18 cellular contexts compared by ENCODE assay signal in genomic region chr5:10021248-10021647, GRCh38.
DNase-seq lines count a peak whose midpoint lies in the region; ATAC-seq and TF ChIP-seq lines count a peak whose summit lies in the region.
"Had no signal": no experiment of that assay in that cellular context is flagged by ENCODE, and none has a peak within 500 bp of the region (broad histone marks: within the 10 kb centered on the region; RNA-seq: fewer than 3 reads in every experiment).

No MANE protein-coding gene starts in this region.

- peak; percentile 31; the same call in 2 of the 3 replicates for TF ChIP-seq CTCF in H9 (conservative IDR thresholded peaks at IDR 0.05)
- TF ChIP-seq CTCF in WTC11 (IDR thresholded peaks at IDR 0.05), result no peak
- TF ChIP-seq CTCF in fibroblast of pulmonary artery (IDR thresholded peaks at IDR 0.05; ENCODE audit: low read length, missing control alignments), result peak; percentile 26
- peak; percentile 32 for TF ChIP-seq CTCF in osteoblast (IDR thresholded peaks at IDR 0.05; ENCODE audit: extremely low read depth, low read depth, low read length)
- no peak for TF ChIP-seq CTCF in MCF 10A (IDR thresholded peaks at IDR 0.05; ENCODE audit: unreplicated experiment)

- H3K4ac ChIP-seq in H9 (ENCODE audit: low read depth, low read length), result no peak overlapping the region

- DNase-seq in H9, result no peak
- DNase-seq in WTC11 (ENCODE audit: low spot score), result no peak
- peak; percentile 10 for DNase-seq in fibroblast of pulmonary artery (ENCODE audit: low read depth)
- no peak for DNase-seq in osteoblast (ENCODE audit: insufficient read length, low spot score, missing footprints)
- no peak for DNase-seq in activated gamma-delta T cell treated with Interleukin-2 at 50 U/mL for 16 hours
- no peak for DNase-seq in MCF 10A (ENCODE audit: unreplicated experiment)
- DNase-seq: AML-193, COR-L47, DMS153, H7, NCI-H1417 treated with DMSO at 0.1 percent for 48 hours, NCI-H2029, NCI-H2171, NCI-H446 had no signal

- no peak overlapping the region for H3K56ac ChIP-seq in H9 (ENCODE audit: insufficient read length, low read depth, low read length)

- H3K27ac Mint-ChIP-seq in H9, result no peak overlapping the region
- no peak overlapping the region for H3K27ac Mint-ChIP-seq in WTC11
- H3K27ac Mint-ChIP-seq in MCF 10A (ENCODE audit: low read depth, unreplicated experiment), result no peak overlapping the region

- H4K8ac ChIP-seq in H9 (replicated peaks; ENCODE audit: insufficient read length, low read depth, low read length), result no peak overlapping the region

- H3T11ph ChIP-seq in H9 (ENCODE audit: low read length), result no peak overlapping the region

- H2BK120ac ChIP-seq in H9 (ENCODE audit: low read depth, low read length, poor library complexity, severe bottlenecking), result no peak overlapping the region

- no peaks in the 10 kb centered on the region for H3K79me1 ChIP-seq in H9 (ENCODE audit: insufficient read depth, low read depth, low read length, poor library complexity, severe bottlenecking)

- H3K27ac ChIP-seq in H9 (ENCODE audit: insufficient read length, low read depth, low read length), result no peak overlapping the region
- no peak overlapping the region for H3K27ac ChIP-seq in osteoblast (ENCODE audit: low read depth, low read length)
- H3K27ac ChIP-seq: SK-N-MC had no signal

- H3K14ac ChIP-seq in H9 (ENCODE audit: insufficient read depth, low read length), result no peak overlapping the region

- CTCF ChIA-PET in WTC11 (lab: Charles Lee) (interaction anchor here (1.4 kb wide), 1 partner anchor 9 kb away, joined by 4 read pairs; no protein-coding TSS in a partner anchor), MCF 10A (lab: Yijun Ruan, JAX) (no interaction called here)

- peaks cover 0 to 11% (median 0%) of the 10 kb centered on the region in 3 experiments; a peak in 2 of 7 replicates for H3K36me3 Mint-ChIP-seq in H9 (ENCODE audit: insufficient read depth in 1 of 3, low read depth in 3 of 3)
- H3K36me3 Mint-ChIP-seq in WTC11, result peaks cover 14% of the 10 kb centered on the region
- H3K36me3 Mint-ChIP-seq in MCF 10A (ENCODE audit: insufficient read depth, unreplicated experiment), result no peaks in the 10 kb centered on the region

- no TSS peak for BruUV-seq in MCF 10A (replicated peaks; lab: Mats Ljungman, UMichigan)

- no CpG with 5 or more reads among the region's 1 CpG for WGBS in H9 (ENCODE audit: extremely low coverage, insufficient read length, low lambda C conversion rate)

- no peak overlapping the region for H2BK5ac ChIP-seq in H9 (ENCODE audit: insufficient read length, low read length)

- H3K9me3 Mint-ChIP-seq in H9 (peaks cover 6 to 18% of the 10 kb centered on the region in 2 experiments; a peak in 4 of 5 replicates), WTC11 (peaks cover 42% of the 10 kb centered on the region), MCF 10A (ENCODE audit: unreplicated experiment) (peaks cover 20% of the 10 kb centered on the region)

- H3K27me3 ChIP-seq in H9 (ENCODE audit: insufficient read depth, low read length) (no peaks in the 10 kb centered on the region), osteoblast (ENCODE audit: insufficient read depth, low read length) (no peaks in the 10 kb centered on the region)

- H3K9ac ChIP-seq in H9 (ENCODE audit: extremely low read depth, insufficient read length, low read length), result no peak overlapping the region

- no peaks in the 10 kb centered on the region for H3K36me3 ChIP-seq in osteoblast (ENCODE audit: insufficient read depth, low read length)

- H3K23ac ChIP-seq in H9 (ENCODE audit: insufficient read length, low read depth, low read length), result no peak overlapping the region

- peaks cover 7 to 9% of the 10 kb centered on the region in 2 experiments; a peak in 2 of 4 replicates for H3K4me1 Mint-ChIP-seq in H9
- H3K4me1 Mint-ChIP-seq in WTC11, result peaks cover 4% of the 10 kb centered on the region; the same call in 1 of the 2 replicates
- H3K4me1 Mint-ChIP-seq in MCF 10A (ENCODE audit: insufficient read depth, unreplicated experiment), result peaks cover 8% of the 10 kb centered on the region

- no peak overlapping the region for H4K91ac ChIP-seq in H9 (ENCODE audit: insufficient read length, low read depth, low read length)

- H2BK15ac ChIP-seq in H9 (ENCODE audit: low read depth, low read length), result no peak overlapping the region

- H3K18ac ChIP-seq in H9 (ENCODE audit: insufficient read length, low read depth, low read length), result no peak overlapping the region

- no peaks in the 10 kb centered on the region for H3K9me3 ChIP-seq in H9 (ENCODE audit: control insufficient read depth, low read depth, low read length)
- no peaks in the 10 kb centered on the region for H3K9me3 ChIP-seq in osteoblast (ENCODE audit: low read depth, low read length)

- POLR2A ChIA-PET in WTC11 (lab: Charles Lee) (no interaction called here), MCF 10A (lab: Yijun Ruan, JAX) (no interaction called here)

- H4K20me1 ChIP-seq in H9 (ENCODE audit: control insufficient read depth, insufficient read depth, insufficient read length) (no peaks in the 10 kb centered on the region), osteoblast (ENCODE audit: insufficient read depth, low read length) (no peaks in the 10 kb centered on the region)

- H2AK5ac ChIP-seq in H9 (ENCODE audit: insufficient read length, low read length), result no peak overlapping the region

- H3K27me3 Mint-ChIP-seq in H9 (ENCODE audit: low read depth) (no peaks in the 10 kb centered on the region), WTC11 (ENCODE audit: low read depth) (no peaks in the 10 kb centered on the region), MCF 10A (ENCODE audit: insufficient read depth, unreplicated experiment) (no peaks in the 10 kb centered on the region)

- H3K4me1 ChIP-seq in H9 (ENCODE audit: insufficient read depth, low read length) (no peaks in the 10 kb centered on the region), osteoblast (ENCODE audit: insufficient read depth, low read length) (peaks cover 11% of the 10 kb centered on the region)

- intact Hi-C loops in MCF 10A (cut with micrococcal nuclease), result no loop called here

- H3K4me2 ChIP-seq in H9 (ENCODE audit: insufficient read depth, insufficient read length, low read length) (no peak overlapping the region), osteoblast (ENCODE audit: insufficient read depth, low read length) (no peak overlapping the region)

- H3K4me3 Mint-ChIP-seq in H9 (no peak overlapping the region), WTC11 (no peak overlapping the region), MCF 10A (ENCODE audit: unreplicated experiment) (no peak overlapping the region)

- no peaks in the 10 kb centered on the region for H3K23me2 ChIP-seq in H9 (ENCODE audit: insufficient read length, low read depth, low read length, poor library complexity, severe bottlenecking)

- H2AFZ ChIP-seq in H9 (ENCODE audit: low read length) (no peak overlapping the region), osteoblast (ENCODE audit: low read length) (peak overlapping the region; percentile 16)

- no peak overlapping the region for H3K4me3 ChIP-seq in fibroblast of pulmonary artery (replicated peaks; ENCODE audit: low read depth, low read length)
- H3K4me3 ChIP-seq in osteoblast (ENCODE audit: insufficient read depth, low read length), result no peak overlapping the region
- H3K4me3 ChIP-seq: K562, SK-N-MC had no signal

- no peak overlapping the region for H4K5ac ChIP-seq in H9 (ENCODE audit: insufficient read length, low read depth, low read length)

- H3K79me2 ChIP-seq in H9 (ENCODE audit: insufficient read depth, low read length) (no peaks in the 10 kb centered on the region), osteoblast (ENCODE audit: insufficient read depth, low read length) (no peaks in the 10 kb centered on the region)

- no peak overlapping the region for H2BK12ac ChIP-seq in H9 (ENCODE audit: insufficient read length, low read depth, low read length)

- H2BK20ac ChIP-seq in H9 (ENCODE audit: low read depth, low read length, poor library complexity, severe bottlenecking), result no peak overlapping the region

- peak; percentile 65 for ATAC-seq in WTC11
- ATAC-seq in HG02571 (IDR thresholded peaks at IDR 0.05; ENCODE audit: unreplicated experiment), result no peak
- ATAC-seq: K562, Right ventricle myocardium inferior had no signal

TF ChIP-seq in WTC11, 78 proteins besides CTCF, POLR2A, EP300 and RAD21 (continues in another document):
- no peak for TF ChIP-seq GRHL2 (CRISPR knock-in tag; IDR thresholded peaks at IDR 0.05; ENCODE audit: insufficient replicate concordance, severe bottlenecking)
- TF ChIP-seq, protein P1, sequence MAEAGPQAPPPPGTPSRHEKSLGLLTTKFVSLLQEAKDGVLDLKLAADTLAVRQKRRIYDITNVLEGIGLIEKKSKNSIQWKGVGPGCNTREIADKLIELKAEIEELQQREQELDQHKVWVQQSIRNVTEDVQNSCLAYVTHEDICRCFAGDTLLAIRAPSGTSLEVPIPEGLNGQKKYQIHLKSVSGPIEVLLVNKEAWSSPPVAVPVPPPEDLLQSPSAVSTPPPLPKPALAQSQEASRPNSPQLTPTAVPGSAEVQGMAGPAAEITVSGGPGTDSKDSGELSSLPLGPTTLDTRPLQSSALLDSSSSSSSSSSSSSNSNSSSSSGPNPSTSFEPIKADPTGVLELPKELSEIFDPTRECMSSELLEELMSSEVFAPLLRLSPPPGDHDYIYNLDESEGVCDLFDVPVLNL (CRISPR knock-in tag; IDR thresholded peaks at IDR 0.05; ENCODE audit: borderline replicate concordance, low read depth), result no peak
- TF ChIP-seq, protein P2, sequence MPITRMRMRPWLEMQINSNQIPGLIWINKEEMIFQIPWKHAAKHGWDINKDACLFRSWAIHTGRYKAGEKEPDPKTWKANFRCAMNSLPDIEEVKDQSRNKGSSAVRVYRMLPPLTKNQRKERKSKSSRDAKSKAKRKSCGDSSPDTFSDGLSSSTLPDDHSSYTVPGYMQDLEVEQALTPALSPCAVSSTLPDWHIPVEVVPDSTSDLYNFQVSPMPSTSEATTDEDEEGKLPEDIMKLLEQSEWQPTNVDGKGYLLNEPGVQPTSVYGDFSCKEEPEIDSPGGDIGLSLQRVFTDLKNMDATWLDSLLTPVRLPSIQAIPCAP (CRISPR knock-in tag; IDR thresholded peaks at IDR 0.05), result no peak

Comparison
In these comparisons a context has a peak if more than half of its experiments do, and no peak if none do; other contexts are left out.
1. CTCF ChIP-seq: peak in H9 (single experiment), fibroblast of pulmonary artery (single experiment) and osteoblast (single experiment); none in WTC11 (single experiment) and MCF 10A (single experiment).